In genomic region chr4:121958777-121959176, GRCh38 we compare ENCODE assay signal across 22 cellular contexts. TPM values are rescaled to one million over a fixed set of nuclear protein-coding genes. Genes with fewer than 3 reads are reported as not detected.
DNase-seq lines count a peak whose midpoint lies in the region; ATAC-seq and TF ChIP-seq lines count a peak whose summit lies in the region.
"Had no signal": no experiment of that assay in that cellular context is flagged by ENCODE, and none has a peak within 500 bp of the region (broad histone marks: within the 10 kb centered on the region; RNA-seq: fewer than 3 reads in every experiment).

No MANE protein-coding gene starts in this region.

- H3K9me3 Mint-ChIP-seq in glutamatergic neuron (ENCODE audit: unreplicated experiment): peaks cover 2% of the 10 kb centered on the region
- H3K9me3 Mint-ChIP-seq in stimulated activated naive B cell treated with anti-CD40 and anti-IgM and Interleukin-4, amounts not matched to agents 10 μg/mL and 1 μg/mL and 100 μg/mL, for 72 hours: peaks cover 2% of the 10 kb centered on the region in 2 donors
- H3K9me3 Mint-ChIP-seq: CD4-positive, alpha-beta T cell; CD8-positive, alpha-beta T cell had no signal

- H3K27me3 Mint-ChIP-seq in glutamatergic neuron (ENCODE audit: unreplicated experiment): peaks cover 3% of the 10 kb centered on the region
- H3K27me3 Mint-ChIP-seq in stimulated activated naive B cell treated with anti-CD40 and anti-IgM and Interleukin-4, amounts not matched to agents 10 μg/mL and 1 μg/mL and 100 μg/mL, for 72 hours: peaks cover 23 to 41% of the 10 kb centered on the region in 2 donors

- no peak overlapping the region for H3K27ac Mint-ChIP-seq in glutamatergic neuron (ENCODE audit: unreplicated experiment)
- H3K27ac Mint-ChIP-seq in stimulated activated naive B cell treated with anti-CD40 and anti-IgM and Interleukin-4, amounts not matched to agents 10 μg/mL and 1 μg/mL and 100 μg/mL, for 72 hours: no peak overlapping the region
- H3K27ac Mint-ChIP-seq: B cell; CD4-positive, alpha-beta T cell; CD8-positive, alpha-beta T cell had no signal

- no peaks in the 10 kb centered on the region for H3K36me3 ChIP-seq in WERI-Rb-1
- H3K36me3 ChIP-seq: BLaER1 treated with 17β-estradiol and CSF1 and Interleukin-3, amounts not matched to agents 10 nM and 100 nM had no signal

- no peak overlapping the region for H3K27ac ChIP-seq in WERI-Rb-1
- H3K27ac ChIP-seq: A549; BLaER1 treated with 17β-estradiol and CSF1 and Interleukin-3, amounts not matched to agents 10 nM and 100 nM; C4-2B had no signal

- no peak overlapping the region for H3K4me3 ChIP-seq in GM12865 (ENCODE audit: low read depth, low read length)
- no peak overlapping the region for H3K4me3 ChIP-seq in WERI-Rb-1 (ENCODE audit: low read depth, low read length)
- H3K4me3 ChIP-seq: A549; BLaER1 treated with 17β-estradiol and CSF1 and Interleukin-3, amounts not matched to agents 10 nM and 100 nM had no signal

- no peaks in the 10 kb centered on the region for H3K4me1 Mint-ChIP-seq in glutamatergic neuron (ENCODE audit: low read depth, unreplicated experiment)
- H3K4me1 Mint-ChIP-seq in stimulated activated naive B cell treated with anti-CD40 and anti-IgM and Interleukin-4, amounts not matched to agents 10 μg/mL and 1 μg/mL and 100 μg/mL, for 72 hours: no peaks in the 10 kb centered on the region
- H3K4me1 Mint-ChIP-seq: B cell had no signal

- H3K36me3 Mint-ChIP-seq in glutamatergic neuron (ENCODE audit: unreplicated experiment): no peaks in the 10 kb centered on the region
- no peaks in the 10 kb centered on the region for H3K36me3 Mint-ChIP-seq in stimulated activated naive B cell treated with anti-CD40 and anti-IgM and Interleukin-4, amounts not matched to agents 10 μg/mL and 1 μg/mL and 100 μg/mL, for 72 hours
- H3K36me3 Mint-ChIP-seq: CD8-positive, alpha-beta T cell had no signal

- DNase-seq in GM12865 (ENCODE audit: low read depth) (peak; percentile 10), glutamatergic neuron (no peak), WERI-Rb-1 (no peak)
- no peak for DNase-seq in stimulated activated naive B cell treated with anti-CD40 and anti-IgM and Interleukin-4, amounts not matched to agents 10 μg/mL and 1 μg/mL and 100 μg/mL, for 72 hours
- DNase-seq: AML-193; Caco-2; Calu3; CD4-positive, alpha-beta T cell; CD8-positive, alpha-beta T cell; DMS153; DMS53; DMS79; DND-41; EL; GDM1 had no signal

- TF ChIP-seq CTCF in GM12865 (IDR thresholded peaks at IDR 0.05; ENCODE audit: insufficient read depth, low read depth, low read length, missing control alignments) (no peak), glutamatergic neuron (IDR thresholded peaks at IDR 0.05; ENCODE audit: partially characterized antibody, unreplicated experiment) (no peak), WERI-Rb-1 (IDR thresholded peaks at IDR 0.05; ENCODE audit: low read depth, low read length) (no peak)

- ATAC-seq in HG02610 (IDR thresholded peaks at IDR 0.05; ENCODE audit: unreplicated experiment): peak; percentile 79
- ATAC-seq in HG02870 (IDR thresholded peaks at IDR 0.05; ENCODE audit: unreplicated experiment): peak; percentile 55
- no peak for ATAC-seq in stimulated activated naive B cell treated with anti-CD40 and anti-IgM and Interleukin-4, amounts not matched to agents 10 μg/mL and 1 μg/mL and 100 μg/mL, for 72 hours (replicated peaks)
- ATAC-seq: A549; CD8-positive, alpha-beta T cell had no signal

- H3K27me3 ChIP-seq in WERI-Rb-1 (ENCODE audit: insufficient read depth, low read depth, severe bottlenecking): no peaks in the 10 kb centered on the region

- H3K9me3 ChIP-seq in WERI-Rb-1 (ENCODE audit: severe bottlenecking): no peaks in the 10 kb centered on the region
- H3K9me3 ChIP-seq: A549; BLaER1 treated with 17β-estradiol and CSF1 and Interleukin-3, amounts not matched to agents 10 nM and 100 nM; Caco-2 had no signal

- H3K4me3 Mint-ChIP-seq in glutamatergic neuron (ENCODE audit: unreplicated experiment): no peak overlapping the region
- H3K4me3 Mint-ChIP-seq in stimulated activated naive B cell treated with anti-CD40 and anti-IgM and Interleukin-4, amounts not matched to agents 10 μg/mL and 1 μg/mL and 100 μg/mL, for 72 hours: no peak overlapping the region
- H3K4me3 Mint-ChIP-seq: B cell; CD4-positive, alpha-beta T cell; CD8-positive, alpha-beta T cell had no signal

RNA-seq across cellular contexts. Expression of gene TRPC3, which starts 6.9 kb away (rescaled TPM):
- 0.66 TPM for total RNA-seq in glutamatergic neuron (ENCODE audit: unreplicated experiment)
- total RNA-seq: B cell; Calu3; CD4-positive, alpha-beta T cell; CD8-positive, alpha-beta T cell; G401 had no signal

Comparison
In these comparisons a context has a peak if more than half of its experiments do, and no peak if none do; other contexts are left out.
1. ATAC-seq: peak in HG02610 (single experiment) and HG02870 (single experiment); none in stimulated activated naive B cell treated with anti-CD40 and anti-IgM and Interleukin-4, amounts not matched to agents 10 μg/mL and 1 μg/mL and 100 μg/mL, for 72 hours (0 of 2).